In genomic region chr2:18435425-18436037, GRCh38 we compare ENCODE assay signal across 9 cellular contexts.
A peak's percentile ranks its signal among the peaks of the same experiment; 100 is the strongest.
DNase-seq lines count a peak whose midpoint lies in the region; ATAC-seq, FAIRE-seq and TF ChIP-seq lines count a peak whose summit lies in the region.
"Had no signal": no experiment of that assay in that cellular context is flagged by ENCODE, and none has a peak within 500 bp of the region (broad histone marks: within the 10 kb centered on the region; RNA-seq: fewer than 3 reads in every experiment).

No MANE protein-coding gene starts in this region.

- no peak overlapping the region for H3K9ac ChIP-seq in keratinocyte (ENCODE audit: control insufficient read depth, extremely low read depth, insufficient read depth, low read length)
- H3K9ac ChIP-seq: parathyroid adenoma had no signal

- H3K27me3 ChIP-seq in DOHH2 (ENCODE audit: control insufficient read depth, low read length) (no peaks in the 10 kb centered on the region), keratinocyte (ENCODE audit: control insufficient read depth, extremely low read depth, insufficient read depth, low read length) (no peaks in the 10 kb centered on the region)

- H3K9me2 ChIP-seq in DOHH2 (replicated peaks; ENCODE audit: control insufficient read depth, low read length): no peaks in the 10 kb centered on the region

- dilution Hi-C loops in keratinocyte (cut with MboI; ENCODE audit: extremely low pct_ligation_motif_present, low sequenced_read_pairs): no loop called here

- TF ChIP-seq CTCF in DOHH2 (IDR thresholded peaks at IDR 0.05; ENCODE audit: low read depth, low read length, poor library complexity, severe bottlenecking): peak; percentile 88
- TF ChIP-seq CTCF in keratinocyte (optimal IDR thresholded peaks at IDR 0.05 in 1 of 3, IDR thresholded peaks at IDR 0.05 in 1 of 3, conservative IDR thresholded peaks at IDR 0.05 in 1 of 3; ENCODE audit: extremely low read depth in 1 of 3, insufficient read depth in 2 of 3, low read length in 3 of 3): peak in 2 of 3 experiments; percentile 51 to 60

- no peak overlapping the region for H3K4me2 ChIP-seq in DOHH2 (ENCODE audit: low read length)
- no peak overlapping the region for H3K4me2 ChIP-seq in keratinocyte (ENCODE audit: control insufficient read depth, extremely low read depth, insufficient read depth, low read depth, low read length)

- H3K36me3 Mint-ChIP-seq in stimulated activated memory B cell treated with anti-CD40 and anti-IgM and Interleukin-4, amounts not matched to agents 10 μg/mL and 1 μg/mL and 100 μg/mL, for 72 hours: no peaks in the 10 kb centered on the region

- H3K9me3 Mint-ChIP-seq in stimulated activated memory B cell treated with anti-CD40 and anti-IgM and Interleukin-4, amounts not matched to agents 10 μg/mL and 1 μg/mL and 100 μg/mL, for 72 hours: no peaks in the 10 kb centered on the region

- H3F3A ChIP-seq in DOHH2 (ENCODE audit: control insufficient read depth, insufficient read depth): no peaks in the 10 kb centered on the region

- no peaks in the 10 kb centered on the region for H3K9me1 ChIP-seq in keratinocyte (ENCODE audit: control insufficient read depth, extremely low read depth, insufficient read depth, low read length)

- peaks cover under 1% of the 10 kb centered on the region for H3K27me3 Mint-ChIP-seq in stimulated activated memory B cell treated with anti-CD40 and anti-IgM and Interleukin-4, amounts not matched to agents 10 μg/mL and 1 μg/mL and 100 μg/mL, for 72 hours

- DNase-seq in HCEC 1CT (peak; percentile 67), NCI-H2196 (lab: John Stamatoyannopoulos, UW; ENCODE audit: unreplicated experiment) (peak; percentile 67), amniotic epithelial cell (ENCODE audit: low read depth) (peak; percentile 75), keratinocyte (ENCODE audit: low read depth, low spot score) (no peak), ecto neural progenitor cell (ENCODE audit: low spot score) (no peak)
- no peak for DNase-seq in activated CD8-positive, alpha-beta memory T cell treated with anti-CD3 and anti-CD28 coated beads for 24 hours

- no peak overlapping the region for H3K27ac Mint-ChIP-seq in stimulated activated memory B cell treated with anti-CD40 and anti-IgM and Interleukin-4, amounts not matched to agents 10 μg/mL and 1 μg/mL and 100 μg/mL, for 72 hours

- H4K20me1 ChIP-seq in DOHH2 (ENCODE audit: control insufficient read depth, insufficient read depth, low read depth, low read length) (no peaks in the 10 kb centered on the region), keratinocyte (ENCODE audit: control insufficient read depth, extremely low read depth, insufficient read depth, low read length) (no peaks in the 10 kb centered on the region)

- H3K79me2 ChIP-seq in DOHH2 (ENCODE audit: control insufficient read depth, low read length) (no peaks in the 10 kb centered on the region), keratinocyte (ENCODE audit: control insufficient read depth, insufficient read depth, low read length) (no peaks in the 10 kb centered on the region)
- H3K79me2 ChIP-seq: parathyroid adenoma had no signal

- H3K36me3 ChIP-seq in DOHH2 (ENCODE audit: control insufficient read depth, low read length): no peaks in the 10 kb centered on the region
- no peaks in the 10 kb centered on the region for H3K36me3 ChIP-seq in keratinocyte (ENCODE audit: control insufficient read depth in 2 of 2, extremely low read depth in 1 of 2, insufficient read depth in 2 of 2, low read length in 2 of 2)

- no peaks in the 10 kb centered on the region for H3K4me1 ChIP-seq in DOHH2 (ENCODE audit: control insufficient read depth, low read length)
- no peaks in the 10 kb centered on the region for H3K4me1 ChIP-seq in keratinocyte (ENCODE audit: control insufficient read depth, extremely low read depth, insufficient read depth, low read length)
- H3K4me1 ChIP-seq: parathyroid adenoma had no signal

- no peak overlapping the region for H3K4me3 Mint-ChIP-seq in stimulated activated memory B cell treated with anti-CD40 and anti-IgM and Interleukin-4, amounts not matched to agents 10 μg/mL and 1 μg/mL and 100 μg/mL, for 72 hours

- no peaks in the 10 kb centered on the region for H3K4me1 Mint-ChIP-seq in stimulated activated memory B cell treated with anti-CD40 and anti-IgM and Interleukin-4, amounts not matched to agents 10 μg/mL and 1 μg/mL and 100 μg/mL, for 72 hours

- H3K27ac ChIP-seq in DOHH2 (ENCODE audit: low read depth, low read length) (no peak overlapping the region), keratinocyte (ENCODE audit: control insufficient read depth, insufficient read depth, low read length) (no peak overlapping the region)
- H3K27ac ChIP-seq: parathyroid adenoma had no signal

- ATAC-seq in stimulated activated memory B cell treated with anti-CD40 and anti-IgM and Interleukin-4, amounts not matched to agents 10 μg/mL and 1 μg/mL and 100 μg/mL, for 72 hours: no peak

- H3K4me3 ChIP-seq in DOHH2 (ENCODE audit: low read length) (no peak overlapping the region), keratinocyte (ENCODE audit: control insufficient read depth in 2 of 3, extremely low read depth in 1 of 3, insufficient read depth in 2 of 3, low read depth in 1 of 3, low read length in 3 of 3) (no peak overlapping the region)

- FAIRE-seq in keratinocyte (lab: Jason Lieb, UNC): peak; percentile 60

- H3K9me3 ChIP-seq in DOHH2 (ENCODE audit: control insufficient read depth, insufficient read depth, low read length) (no peaks in the 10 kb centered on the region), keratinocyte (ENCODE audit: control insufficient read depth, low read depth, low read length) (no peaks in the 10 kb centered on the region)

- no peak overlapping the region for H2AFZ ChIP-seq in keratinocyte (ENCODE audit: control insufficient read depth, low read length)
- H2AFZ ChIP-seq: parathyroid adenoma had no signal

Comparison
In these comparisons a context has a peak if more than half of its experiments do, and no peak if none do; other contexts are left out.
1. DNase-seq: peak in HCEC 1CT (single experiment), NCI-H2196 (single experiment) and amniotic epithelial cell (single experiment); none in keratinocyte (single experiment), activated CD8-positive, alpha-beta memory T cell treated with anti-CD3 and anti-CD28 coated beads for 24 hours (single experiment) and ecto neural progenitor cell (single experiment).